In genomic region chr22:41833369-41834004, GRCh38 we compare ENCODE assay signal across 8 cellular contexts. TPM values are rescaled to one million over a fixed set of nuclear protein-coding genes. Genes with fewer than 3 reads are reported as not detected.
A peak's percentile ranks its signal among the peaks of the same experiment; 100 is the strongest.
DNase-seq lines count a peak whose midpoint lies in the region; ATAC-seq, FAIRE-seq and TF ChIP-seq lines count a peak whose summit lies in the region.

No MANE protein-coding gene starts in this region.

- H3K4me2 ChIP-seq in K562 (ENCODE audit: insufficient read depth, low read length) = peak overlapping the region; percentile 83

- DNase-seq in NCI-H2171 treated with DMSO at 0.1 percent for 48 hours (lab: John Stamatoyannopoulos, UW) = peak; percentile 57
- no peak for DNase-seq in NCI-H2171 (lab: John Stamatoyannopoulos, UW)
- DNase-seq in T-helper 1 cell = peak; percentile 21 to 52 (median 33)
- peak; percentile 30 to 73 (median 64) for DNase-seq in K562 (ENCODE audit: extremely low read depth in 1 of 4, low spot score in 3 of 4)
- no peak for DNase-seq in skeletal muscle cell (ENCODE audit: low read depth)

- no peak for TF ChIP-seq RAD21 in K562 (CRISPR knock-in tag; conservative IDR thresholded peaks at IDR 0.05 in 1 of 2, IDR thresholded peaks at IDR 0.05 in 1 of 2)

- ATAC-seq in HG02970 (IDR thresholded peaks at IDR 0.05; ENCODE audit: low FRiP score, unreplicated experiment) (peak; percentile 25), K562 (peak; percentile 17), HG03457 (IDR thresholded peaks at IDR 0.05; ENCODE audit: unreplicated experiment) (no peak)

- H3K27ac ChIP-seq in K562 (ENCODE audit: extremely low read depth, low read depth, low read length) (peak overlapping the region; percentile 98), iPS-18a (ENCODE audit: low read length) (no peak overlapping the region)

- peaks cover 17 to 26% of the 10 kb centered on the region in 2 experiments; a peak in 4 of 5 replicates for H3K4me1 ChIP-seq in K562 (replicated peaks in 1 of 2; ENCODE audit: control insufficient read depth in 2 of 2, insufficient read depth in 2 of 2, low read length in 2 of 2)
- peaks cover 20% of the 10 kb centered on the region for H3K4me1 ChIP-seq in iPS-18a (ENCODE audit: control insufficient read depth, low read depth, low read length)

- TF ChIP-seq EP300 in K562 (IDR thresholded peaks at IDR 0.05; ENCODE audit: low read length) = no peak

- no peak for TF ChIP-seq CTCF in K562 (IDR thresholded peaks at IDR 0.05 in 2 of 3, conservative IDR thresholded peaks at IDR 0.05 in 1 of 3; ENCODE audit: insufficient read depth in 2 of 3, low read depth in 1 of 3, low read length in 3 of 3)

- BruUV-seq in K562 (replicated peaks; lab: Mats Ljungman, UMichigan) = no TSS peak

- peaks cover under 1% of the 10 kb centered on the region; the same call in 1 of the 2 replicates for H4K20me1 ChIP-seq in K562 (replicated peaks; ENCODE audit: control insufficient read depth, insufficient read depth, low read length)

- under 1% methylated on average over 30 of the region's 86 CpGs for WGBS in K562 (ENCODE audit: insufficient coverage, low coverage, missing lambda C conversion rate)

- FAIRE-seq in K562 (lab: Jason Lieb, UNC) = no peak

- H3K79me2 ChIP-seq in K562 (ENCODE audit: control insufficient read depth, insufficient read depth, low read length) = peaks cover 56% of the 10 kb centered on the region

- POLR2A ChIA-PET in K562 (lab: Yijun Ruan, JAX) = interaction anchor here (0.5 to 2.7 kb wide), 3 partner anchors 11 to 94 kb away, joined by 3 to 34 read pairs (median 6); no protein-coding TSS in a partner anchor

- H3K4me3 ChIP-seq in K562 (peak overlapping the region; percentile 66), iPS-18a (ENCODE audit: low read length) (peak overlapping the region; percentile 88), skeletal muscle cell (ENCODE audit: low read depth, low read length) (peak overlapping the region; percentile 81)

- CTCF ChIA-PET in K562 (lab: Yijun Ruan, JAX; ENCODE audit: low intra/inter-chr PET ratio) = no interaction called here

- no peak for TF ChIP-seq POLR2A in K562 (conservative IDR thresholded peaks at IDR 0.05)

- peaks cover 5% of the 10 kb centered on the region for H3K9me1 ChIP-seq in K562 (ENCODE audit: control insufficient read depth, insufficient read depth, low read length)

- H3K9me3 ChIP-seq in K562 (replicated peaks; ENCODE audit: control insufficient read depth, insufficient read depth, low read depth, low read length) (no peaks in the 10 kb centered on the region; the same call in 1 of the 2 replicates), iPS-18a (ENCODE audit: control insufficient read depth, low read depth, low read length) (no peaks in the 10 kb centered on the region)

- H2AFZ ChIP-seq in K562 (ENCODE audit: low read depth, low read length) = no peak overlapping the region

- H3K27me3 ChIP-seq in K562 (ENCODE audit: control insufficient read depth in 2 of 2, insufficient read depth in 2 of 2, low read length in 2 of 2) (no peaks in the 10 kb centered on the region), iPS-18a (ENCODE audit: control insufficient read depth, insufficient read depth, low read length) (no peaks in the 10 kb centered on the region)

- intact Hi-C loops in K562 (cut with micrococcal nuclease) = no loop called here

- peak overlapping the region; percentile 93 to 96 for H3K9ac ChIP-seq in K562 (ENCODE audit: insufficient read depth in 1 of 2, low read depth in 2 of 2, low read length in 2 of 2)
- H3K9ac ChIP-seq in iPS-18a (ENCODE audit: low read length) = peak overlapping the region; percentile 57

- H3K36me3 ChIP-seq in K562 (ENCODE audit: control insufficient read depth, insufficient read depth, low read length) (peaks cover 33% of the 10 kb centered on the region), iPS-18a (ENCODE audit: control insufficient read depth, low read depth, low read length) (peaks cover 25% of the 10 kb centered on the region)

- in situ Hi-C loops in K562 (cut with MboI) = no loop called here

TF ChIP-seq in K562, 482 proteins besides CTCF, POLR2A, EP300 and RAD21 (continues in another document):
- TF ChIP-seq POLR2AphosphoS5 (IDR thresholded peaks at IDR 0.05; ENCODE audit: control insufficient read depth, insufficient read depth, low read depth, low read length) = peak; percentile 7; the same call in 1 of the 2 replicates
- no peak for TF ChIP-seq GABPA (tag; conservative IDR thresholded peaks at IDR 0.05; ENCODE audit: low read depth)
- no peak for TF ChIP-seq ATF1 (CRISPR knock-in tag; IDR thresholded peaks at IDR 0.05)
- TF ChIP-seq ATF1 (tag; IDR thresholded peaks at IDR 0.05) = no peak
- no peak for TF ChIP-seq ZNF75A (CRISPR knock-in tag; IDR thresholded peaks at IDR 0.05)
- peak; percentile 65 for TF ChIP-seq RBFOX2 (IDR thresholded peaks at IDR 0.05; ENCODE audit: low read depth, low read length)
- TF ChIP-seq ASH1L (IDR thresholded peaks at IDR 0.05; ENCODE audit: borderline replicate concordance, low read depth, partially characterized antibody) = no peak
- TF ChIP-seq, protein P1, sequence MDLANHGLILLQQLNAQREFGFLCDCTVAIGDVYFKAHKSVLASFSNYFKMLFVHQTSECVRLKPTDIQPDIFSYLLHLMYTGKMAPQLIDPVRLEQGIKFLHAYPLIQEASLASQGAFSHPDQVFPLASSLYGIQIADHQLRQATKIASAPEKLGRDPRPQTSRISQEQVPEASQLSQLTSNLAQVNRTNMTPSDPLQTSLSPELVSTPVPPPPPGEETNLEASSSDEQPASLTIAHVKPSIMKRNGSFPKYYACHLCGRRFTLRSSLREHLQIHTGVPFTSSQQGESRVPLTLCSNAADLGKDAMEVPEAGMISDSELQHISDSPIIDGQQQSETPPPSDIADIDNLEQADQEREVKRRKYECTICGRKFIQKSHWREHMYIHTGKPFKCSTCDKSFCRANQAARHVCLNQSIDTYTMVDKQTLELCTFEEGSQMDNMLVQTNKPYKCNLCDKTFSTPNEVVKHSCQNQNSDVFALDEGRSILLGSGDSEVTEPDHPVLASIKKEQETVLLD (IDR thresholded peaks at IDR 0.05) = no peak
- no peak for TF ChIP-seq DIDO1 (tag; IDR thresholded peaks at IDR 0.05; ENCODE audit: low read depth)
- TF ChIP-seq MAFK (IDR thresholded peaks at IDR 0.05; ENCODE audit: low read length) = no peak
- no peak for TF ChIP-seq RNF2 (IDR thresholded peaks at IDR 0.05)
- TF ChIP-seq CTBP1 (IDR thresholded peaks at IDR 0.05; ENCODE audit: borderline replicate concordance) = no peak
- 0 out of 2 replicates have a peak, but pooled peaks have one; percentile 23 for TF ChIP-seq ZC3H4 (CRISPR knock-in tag; IDR thresholded peaks at IDR 0.05; ENCODE audit: borderline replicate concordance)
- no peak for TF ChIP-seq ARID2 (IDR thresholded peaks at IDR 0.05)
- peak; percentile 19 for TF ChIP-seq CCNT2 (IDR thresholded peaks at IDR 0.05; ENCODE audit: borderline replicate concordance, extremely low read depth, insufficient read length, low read depth, low read length)
- 0 out of 2 replicates have a peak, but pooled peaks have one; percentile 21 for TF ChIP-seq GTF2E2 (tag; IDR thresholded peaks at IDR 0.05)
- peak; percentile 39; the same call in 1 of the 2 replicates for TF ChIP-seq POLR2G (IDR thresholded peaks at IDR 0.05; ENCODE audit: low read depth, low read length)
- no peak for TF ChIP-seq ZNF311 (CRISPR knock-in tag; IDR thresholded peaks at IDR 0.05)
- no peak for TF ChIP-seq MTF1 (CRISPR knock-in tag; IDR thresholded peaks at IDR 0.05; ENCODE audit: borderline replicate concordance)
- no peak for TF ChIP-seq FOXA3 (CRISPR knock-in tag; conservative IDR thresholded peaks at IDR 0.05 in 1 of 2, IDR thresholded peaks at IDR 0.05 in 1 of 2)
- no peak for TF ChIP-seq ZNF232 (CRISPR knock-in tag; IDR thresholded peaks at IDR 0.05)

RNA-seq across cellular contexts. Expression of gene SREBF2, which starts 0.6 kb away (rescaled TPM):
- 399 and 583 TPM in 2 replicates for total RNA-seq in K562 (2011; cell fraction: chromatin; rRNA removed; ENCODE audit: low replicate concordance)
- 378 and 395 TPM in 2 replicates for total RNA-seq in K562 (2011; cell fraction: nucleolus; rRNA removed)
- 386 and 451 TPM in 2 replicates for total RNA-seq in K562 (2011; cell fraction: nucleoplasm; rRNA removed)
- total RNA-seq in K562 (2014; rRNA removed) = 26.6 and 38.5 TPM in 2 replicates
- 26.9 and 27.2 TPM in 2 replicates for total RNA-seq in K562 (2014; rRNA removed; fragmentation: Illumina TruSeq; extraction: Trizol)
- 22.4 and 24.8 TPM in 2 replicates for total RNA-seq in K562 (2015; rRNA removed; fragmentation: Illumina TruSeq; extraction: Trizol)
- total RNA-seq in K562 (2021) = 73.9 and 84.2 TPM in 2 replicates
- 55.3 and 89.8 TPM in 2 replicates for polyA plus RNA-seq in K562 (2011; rRNA removed)
- polyA plus RNA-seq in K562 (2011; cell fraction: cytosol; rRNA removed) = 94.7 and 107 TPM in 2 replicates
- 167 and 200 TPM in 2 replicates for polyA plus RNA-seq in K562 (2011; cell fraction: nucleus; rRNA removed)
- 57.0 and 119 TPM in 2 replicates for polyA plus RNA-seq in K562 (2012)
- 64.5 and 74.3 TPM in 2 replicates for polyA plus RNA-seq in K562 (2014; fragmentation: Illumina TruSeq; extraction: Trizol)
- 1 to 10 TPM; 1.1 TPM for polyA plus RNA-seq in K562 (2014; fragmentation: Nextera tagmentation; extraction: Ambion mirVana)
- polyA plus RNA-seq in K562 (2014; rRNA removed) = 62.8 and 63.9 TPM in 2 replicates
- 76.8 and 96.3 TPM in 2 replicates for polyA minus RNA-seq in K562 (2011; rRNA and poly(A)+ RNA removed)
- polyA minus RNA-seq in K562 (2011; cell fraction: cytosol; rRNA and poly(A)+ RNA removed) = 59.7 and 96.8 TPM in 2 replicates
- 55.1 and 75.6 TPM in 2 replicates for polyA minus RNA-seq in K562 (2011; cell fraction: nucleus; rRNA and poly(A)+ RNA removed)

RNA-seq across cellular contexts. Expression of gene CCDC134, which starts 33.0 kb away (rescaled TPM):
- 11.6 and 24.3 TPM in 2 replicates for total RNA-seq in K562 (2011; cell fraction: chromatin; rRNA removed; ENCODE audit: low replicate concordance)
- 22.4 and 24.5 TPM in 2 replicates for total RNA-seq in K562 (2011; cell fraction: nucleolus; rRNA removed)
- 18.8 and 20.0 TPM in 2 replicates for total RNA-seq in K562 (2011; cell fraction: nucleoplasm; rRNA removed)
- total RNA-seq in K562 (2014; rRNA removed) = 6.9 and 11.7 TPM in 2 replicates
- total RNA-seq in K562 (2014; rRNA removed; fragmentation: Illumina TruSeq; extraction: Trizol) = 6.3 and 7.7 TPM in 2 replicates
- total RNA-seq in K562 (2015; rRNA removed; fragmentation: Illumina TruSeq; extraction: Trizol) = 9.2 and 9.5 TPM in 2 replicates
- 11.9 and 12.4 TPM in 2 replicates for total RNA-seq in K562 (2021)
- 5.0 and 5.1 TPM in 2 replicates for polyA plus RNA-seq in K562 (2011; rRNA removed)
- polyA plus RNA-seq in K562 (2011; cell fraction: cytosol; rRNA removed) = 5.5 and 6.0 TPM in 2 replicates
- polyA plus RNA-seq in K562 (2011; cell fraction: nucleus; rRNA removed) = 3.8 and 5.5 TPM in 2 replicates
- polyA plus RNA-seq in K562 (2012) = 2.4 and 3.0 TPM in 2 replicates
- polyA plus RNA-seq in K562 (2014; fragmentation: Illumina TruSeq; extraction: Trizol) = 4.2 and 5.3 TPM in 2 replicates
- under 1 TPM; 0.56 to 0.99 TPM for polyA plus RNA-seq in K562 (2014; fragmentation: Nextera tagmentation; extraction: Ambion mirVana)
- polyA plus RNA-seq in K562 (2014; rRNA removed) = 5.2 and 6.8 TPM in 2 replicates
- polyA minus RNA-seq in K562 (2011; rRNA and poly(A)+ RNA removed) = 13.2 and 19.0 TPM in 2 replicates
- 14.0 and 14.1 TPM in 2 replicates for polyA minus RNA-seq in K562 (2011; cell fraction: cytosol; rRNA and poly(A)+ RNA removed)
- polyA minus RNA-seq in K562 (2011; cell fraction: nucleus; rRNA and poly(A)+ RNA removed) = 7.5 and 9.2 TPM in 2 replicates

Comparison
In these comparisons a context has a peak if more than half of its experiments do, and no peak if none do; other contexts are left out.
1. DNase-seq: peak in NCI-H2171 treated with DMSO at 0.1 percent for 48 hours (single experiment), T-helper 1 cell (5 of 5) and K562 (4 of 4); none in NCI-H2171 (single experiment) and skeletal muscle cell (single experiment).
2. Peak in every context shown above with its lines, with median percentiles within 50 percentile points of each other: H3K4me3 ChIP-seq.